In genomic region chr16:49592507-49593422, GRCh38 we compare ENCODE assay signal across 8 cellular contexts.
DNase-seq lines count a peak whose midpoint lies in the region; TF ChIP-seq lines count a peak whose summit lies in the region.

No MANE protein-coding gene starts in this region.

- H3K9ac ChIP-seq in BLaER1 (peak overlapping the region; percentile 22; the same call in 1 of the 2 replicates), Loucy (ENCODE audit: low read depth, low read length, poor library complexity, severe bottlenecking) (no peak overlapping the region), neuronal stem cell (ENCODE audit: low read depth, low read length, poor library complexity) (peak overlapping the region; percentile 17)

- no CpG with 5 or more reads among the region's 13 CpGs for WGBS in neuronal stem cell (ENCODE audit: extremely low coverage in 2 of 2, insufficient read length in 2 of 2, insufficient replicate concordance in 1 of 2), 2 donors

- H4K8ac ChIP-seq in neuronal stem cell (ENCODE audit: low read depth, low read length) = no peak overlapping the region

- H3K36me3 ChIP-seq in BLaER1 (0 out of 2 replicates have a peak, but pooled peaks cover 6% of the 10 kb centered on the region), Loucy (ENCODE audit: insufficient read depth, low read length) (no peaks in the 10 kb centered on the region), neuronal stem cell (replicated peaks in 1 of 2; ENCODE audit: control insufficient read depth in 2 of 2, insufficient read depth in 2 of 2, low read length in 2 of 2) (no peaks in the 10 kb centered on the region)

- H3K18ac ChIP-seq in neuronal stem cell (ENCODE audit: low read length) = no peak overlapping the region

- H3K4me2 ChIP-seq in BLaER1 (peak overlapping the region; percentile 77), Loucy (ENCODE audit: low read depth, low read length, poor library complexity, severe bottlenecking) (no peak overlapping the region), neuronal stem cell (ENCODE audit: insufficient read depth, low read length, poor library complexity, severe bottlenecking) (no peak overlapping the region)

- no peak overlapping the region for H2BK15ac ChIP-seq in neuronal stem cell (ENCODE audit: low read length)

- H3K9me3 ChIP-seq in BLaER1 (no peaks in the 10 kb centered on the region), Loucy (ENCODE audit: insufficient read depth, low read depth, low read length) (no peaks in the 10 kb centered on the region), neuronal stem cell (replicated peaks in 1 of 2; ENCODE audit: control insufficient read depth in 2 of 2, insufficient read depth in 1 of 2, low read depth in 1 of 2, low read length in 2 of 2) (peaks cover 0 to 5% of the 10 kb centered on the region in 2 donors)

- no peak overlapping the region for H3K14ac ChIP-seq in neuronal stem cell (ENCODE audit: low read length)

- H2BK12ac ChIP-seq in neuronal stem cell (ENCODE audit: low read length) = peak overlapping the region; percentile 4

- H3K79me2 ChIP-seq in Loucy (ENCODE audit: insufficient read depth, low read length) = no peaks in the 10 kb centered on the region

- peak overlapping the region; percentile 59 for H2AFZ ChIP-seq in Loucy (ENCODE audit: low read length)
- no peak overlapping the region for H2AFZ ChIP-seq in neuronal stem cell (ENCODE audit: low read length)

- no peak overlapping the region for H2BK120ac ChIP-seq in neuronal stem cell (ENCODE audit: low read depth, low read length)

- no peaks in the 10 kb centered on the region for H3K9me2 ChIP-seq in Loucy (replicated peaks; ENCODE audit: low read depth, low read length)

- H3K27ac ChIP-seq in BLaER1 (peak overlapping the region; percentile 33; the same call in 1 of the 2 replicates), neuronal stem cell (replicated peaks; ENCODE audit: low read length) (peak overlapping the region; percentile 21)

- H3K4me3 ChIP-seq in BLaER1 (no peak overlapping the region), Loucy (ENCODE audit: low read length, poor library complexity, severe bottlenecking) (no peak overlapping the region), epithelial cell of esophagus (ENCODE audit: low read length) (no peak overlapping the region), neuronal stem cell (ENCODE audit: low read length in 2 of 2) (no peak overlapping the region)

- H3K79me1 ChIP-seq in neuronal stem cell (ENCODE audit: low read depth, low read length) = no peaks in the 10 kb centered on the region

- H4K91ac ChIP-seq in neuronal stem cell (ENCODE audit: low read depth, low read length, poor library complexity) = no peak overlapping the region

- H2AK5ac ChIP-seq in neuronal stem cell (ENCODE audit: low read depth, low read length) = peak overlapping the region; percentile 6

- no peak overlapping the region for H2BK5ac ChIP-seq in neuronal stem cell (ENCODE audit: low read length)

- peaks cover under 1% of the 10 kb centered on the region for H4K20me1 ChIP-seq in BLaER1
- no peaks in the 10 kb centered on the region for H4K20me1 ChIP-seq in Loucy (ENCODE audit: insufficient read depth, low read length, poor library complexity, severe bottlenecking)

- no peak overlapping the region for H3K4ac ChIP-seq in neuronal stem cell (ENCODE audit: low read length)

- no peaks in the 10 kb centered on the region for H3K27me3 ChIP-seq in BLaER1
- H3K27me3 ChIP-seq in Loucy (ENCODE audit: insufficient read depth, low read length, poor library complexity, severe bottlenecking) = no peaks in the 10 kb centered on the region
- H3K27me3 ChIP-seq in neuronal stem cell (ENCODE audit: control insufficient read depth in 3 of 3, insufficient read depth in 3 of 3, low read depth in 1 of 3, low read length in 3 of 3) = no peaks in the 10 kb centered on the region

- DNase-seq in GM19238 (ENCODE audit: insufficient read length, low spot score) (peak; percentile 54), epithelial cell of esophagus (ENCODE audit: low read depth) (no peak), neuronal stem cell (ENCODE audit: low spot score) (peak; percentile 56), NCI-H345 (lab: John Stamatoyannopoulos, UW) (no peak), NCI-H774 (lab: John Stamatoyannopoulos, UW) (no peak)
- peak; percentile 59 for DNase-seq in activated CD4-positive, alpha-beta T cell treated with anti-CD3 and anti-CD28 coated beads for 48 hours

- TF ChIP-seq CTCF in Loucy (conservative IDR thresholded peaks at IDR 0.05; ENCODE audit: low read length) (peak; percentile 85), epithelial cell of esophagus (IDR thresholded peaks at IDR 0.05; ENCODE audit: insufficient read depth, low read depth, low read length, missing control alignments) (peak; percentile 33)

- no peaks in the 10 kb centered on the region for H3F3A ChIP-seq in Loucy (ENCODE audit: low read depth)

- H3K4me1 ChIP-seq in BLaER1 = peaks cover 83% of the 10 kb centered on the region
- H3K4me1 ChIP-seq in Loucy (ENCODE audit: insufficient read depth, low read length, poor library complexity, severe bottlenecking) = peaks cover 2% of the 10 kb centered on the region
- H3K4me1 ChIP-seq in neuronal stem cell (ENCODE audit: control insufficient read depth in 2 of 2, insufficient read depth in 1 of 2, low read depth in 1 of 2, low read length in 2 of 2) = peaks cover 36 to 38% of the 10 kb centered on the region in 2 donors

- no peak overlapping the region for H3K23ac ChIP-seq in neuronal stem cell (ENCODE audit: low read depth, low read length, poor library complexity)

Comparison
In these comparisons a context has a peak if more than half of its experiments do, and no peak if none do; other contexts are left out.
1. DNase-seq: peak in GM19238 (single experiment), activated CD4-positive, alpha-beta T cell treated with anti-CD3 and anti-CD28 coated beads for 48 hours (single experiment) and neuronal stem cell (single experiment); none in epithelial cell of esophagus (single experiment), NCI-H345 (single experiment) and NCI-H774 (single experiment).